In the genomic region with DNA sequence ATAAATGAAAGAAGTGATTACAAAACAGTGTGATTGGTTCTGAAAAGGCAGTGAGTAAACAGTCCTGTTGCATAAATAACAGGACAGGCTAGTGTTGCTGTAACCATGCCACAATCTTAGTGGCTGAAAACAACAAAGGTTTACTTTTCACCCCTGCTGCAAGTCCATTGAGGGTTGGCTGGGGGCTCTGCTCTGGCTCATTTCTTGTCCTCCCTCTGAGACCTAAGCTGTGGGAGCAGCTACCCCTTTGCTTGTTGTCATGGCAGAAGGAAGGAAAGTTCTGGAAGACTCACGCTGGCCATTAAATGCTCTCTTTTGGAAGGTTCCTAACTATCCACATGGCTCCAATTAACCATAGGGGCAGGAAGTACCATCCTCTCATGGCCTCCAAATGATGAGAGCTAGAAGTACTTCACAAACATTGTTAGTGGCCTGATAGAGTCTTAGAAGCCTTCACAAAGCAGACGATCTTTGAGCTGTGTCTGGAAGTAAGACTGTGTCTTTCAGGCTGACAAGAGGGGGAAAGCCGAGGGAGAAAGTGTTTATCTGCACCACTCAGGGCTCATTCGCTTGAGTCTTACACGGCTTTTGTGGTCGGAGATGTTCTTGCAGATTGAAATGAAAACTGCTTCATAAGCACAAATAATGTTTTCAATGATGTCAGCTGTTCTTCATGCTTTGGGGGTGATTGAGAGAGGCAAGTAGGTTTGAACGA, we compare ENCODE assay signal across 15 cellular contexts. TPM values are rescaled to one million over a fixed set of nuclear protein-coding genes. Genes with fewer than 3 reads are reported as not detected.
DNase-seq lines count a peak whose midpoint lies in the region; ATAC-seq and TF ChIP-seq lines count a peak whose summit lies in the region.
"Had no signal": no experiment of that assay in that cellular context is flagged by ENCODE, and none has a peak within 500 bp of the region (broad histone marks: within the 10 kb centered on the region; RNA-seq: fewer than 3 reads in every experiment).

No MANE protein-coding gene starts in this region.

- H3K27me3 Mint-ChIP-seq in activated naive CD4-positive, alpha-beta T cell treated with anti-CD3 and anti-CD28 coated beads, Interleukin-2, amount 10 ng/mL, durations not matched to agents 7 days and 5 days = no peaks in the 10 kb centered on the region
- peaks cover 13% of the 10 kb centered on the region for H3K27me3 Mint-ChIP-seq in endodermal cell (ENCODE audit: insufficient read depth)
- H3K27me3 Mint-ChIP-seq in stimulated activated naive B cell treated with anti-CD40 and anti-IgM and Interleukin-4, amounts not matched to agents 10 μg/mL and 1 μg/mL and 100 μg/mL, for 72 hours = no peaks in the 10 kb centered on the region

- H3K9me3 ChIP-seq in Peyer's patch = no peaks in the 10 kb centered on the region
- no peaks in the 10 kb centered on the region for H3K9me3 ChIP-seq in endodermal cell (ENCODE audit: control insufficient read depth, low read length)
- H3K9me3 ChIP-seq: BE2C, upper lobe of right lung had no signal

- H3K4me3 ChIP-seq in Peyer's patch (no peak overlapping the region), endodermal cell (ENCODE audit: low read length) (no peak overlapping the region)
- H3K4me3 ChIP-seq: lung, upper lobe of right lung had no signal

- H3K4me1 ChIP-seq in Peyer's patch = peaks cover 0 to 22% (median 5%) of the 10 kb centered on the region in 4 donors
- H3K4me1 ChIP-seq in endodermal cell (ENCODE audit: control insufficient read depth, insufficient read depth, low read length) = no peaks in the 10 kb centered on the region

- H3K27ac ChIP-seq in Peyer's patch (peak overlapping the region in 3 of 4 donors; percentile 34 to 67 (median 36)), endodermal cell (ENCODE audit: low read depth, low read length) (no peak overlapping the region)
- H3K27ac ChIP-seq: RWPE1, upper lobe of right lung had no signal

- H3K27me3 ChIP-seq in Peyer's patch (no peaks in the 10 kb centered on the region), endodermal cell (ENCODE audit: control insufficient read depth, insufficient read depth, low read length, poor library complexity, severe bottlenecking) (no peaks in the 10 kb centered on the region)
- H3K27me3 ChIP-seq: BE2C, upper lobe of right lung had no signal

- no peak for TF ChIP-seq POLR2A in Peyer's patch (IDR thresholded peaks at IDR 0.05)

- DNase-seq in activated naive CD4-positive, alpha-beta T cell treated with anti-CD3 and anti-CD28 coated beads, Interleukin-2, amount 10 ng/mL, durations not matched to agents 7 days and 5 days = no peak
- DNase-seq in activated naive CD4-positive, alpha-beta T cell treated with Interleukin-2 at 50 U/mL for 16 hours = no peak
- DNase-seq in Peyer's patch (no peak), endodermal cell (peak; percentile 25), GF-D8 (lab: John Stamatoyannopoulos, UW) (no peak), A172 (ENCODE audit: low spot score) (no peak)
- no peak for DNase-seq in stimulated activated naive B cell treated with anti-CD40 and anti-IgM and Interleukin-4, amounts not matched to agents 10 μg/mL and 1 μg/mL and 100 μg/mL, for 72 hours
- DNase-seq: BE2C, NCI-H1417 treated with DMSO at 0.1 percent for 48 hours, NCI-H526, upper lobe of right lung had no signal

- CTCF ChIA-PET in activated naive CD4-positive, alpha-beta T cell treated with anti-CD3 and anti-CD28 coated beads, Interleukin-2, amount 10 ng/mL, durations not matched to agents 7 days and 5 days (lab: Charles Lee) = interaction anchor here (1.2 to 1.3 kb wide), 2 partner anchors 41 to 46 kb away, joined by 3 to 6 read pairs; no protein-coding TSS in a partner anchor

- TF ChIP-seq CTCF in Peyer's patch (IDR thresholded peaks at IDR 0.05) (no peak), endodermal cell (conservative IDR thresholded peaks at IDR 0.05) (no peak)

- no peaks in the 10 kb centered on the region for H3K9me3 Mint-ChIP-seq in activated naive CD4-positive, alpha-beta T cell treated with anti-CD3 and anti-CD28 coated beads, Interleukin-2, amount 10 ng/mL, durations not matched to agents 7 days and 5 days
- no peaks in the 10 kb centered on the region for H3K9me3 Mint-ChIP-seq in endodermal cell
- H3K9me3 Mint-ChIP-seq in stimulated activated naive B cell treated with anti-CD40 and anti-IgM and Interleukin-4, amounts not matched to agents 10 μg/mL and 1 μg/mL and 100 μg/mL, for 72 hours = no peaks in the 10 kb centered on the region

- peaks cover 71% of the 10 kb centered on the region for H3K36me3 Mint-ChIP-seq in activated naive CD4-positive, alpha-beta T cell treated with anti-CD3 and anti-CD28 coated beads, Interleukin-2, amount 10 ng/mL, durations not matched to agents 7 days and 5 days
- H3K36me3 Mint-ChIP-seq in endodermal cell (ENCODE audit: low read depth) = no peaks in the 10 kb centered on the region
- peaks cover 32 to 61% of the 10 kb centered on the region in 2 donors for H3K36me3 Mint-ChIP-seq in stimulated activated naive B cell treated with anti-CD40 and anti-IgM and Interleukin-4, amounts not matched to agents 10 μg/mL and 1 μg/mL and 100 μg/mL, for 72 hours

- peak overlapping the region; percentile 47 for H3K27ac Mint-ChIP-seq in activated naive CD4-positive, alpha-beta T cell treated with anti-CD3 and anti-CD28 coated beads, Interleukin-2, amount 10 ng/mL, durations not matched to agents 7 days and 5 days
- H3K27ac Mint-ChIP-seq in endodermal cell = no peak overlapping the region
- peak overlapping the region; percentile 57 for H3K27ac Mint-ChIP-seq in stimulated activated naive B cell treated with anti-CD40 and anti-IgM and Interleukin-4, amounts not matched to agents 10 μg/mL and 1 μg/mL and 100 μg/mL, for 72 hours

- ATAC-seq in stimulated activated naive B cell treated with anti-CD40 and anti-IgM and Interleukin-4, amounts not matched to agents 10 μg/mL and 1 μg/mL and 100 μg/mL, for 72 hours (replicated peaks) = no peak
- ATAC-seq in HG02870 (IDR thresholded peaks at IDR 0.05; ENCODE audit: unreplicated experiment) = no peak
- ATAC-seq: upper lobe of right lung had no signal

- peaks cover 78% of the 10 kb centered on the region for H3K4me1 Mint-ChIP-seq in activated naive CD4-positive, alpha-beta T cell treated with anti-CD3 and anti-CD28 coated beads, Interleukin-2, amount 10 ng/mL, durations not matched to agents 7 days and 5 days
- peaks cover 11% of the 10 kb centered on the region for H3K4me1 Mint-ChIP-seq in endodermal cell
- H3K4me1 Mint-ChIP-seq in stimulated activated naive B cell treated with anti-CD40 and anti-IgM and Interleukin-4, amounts not matched to agents 10 μg/mL and 1 μg/mL and 100 μg/mL, for 72 hours = peaks cover 57 to 99% of the 10 kb centered on the region in 2 donors

- 67 to 86% methylated on average over 2 to 7 of the region's 7 CpGs for WGBS in endodermal cell (ENCODE audit: insufficient coverage in 1 of 2, insufficient read length in 1 of 2), 2 experiments

- H3K4me3 Mint-ChIP-seq in activated naive CD4-positive, alpha-beta T cell treated with anti-CD3 and anti-CD28 coated beads, Interleukin-2, amount 10 ng/mL, durations not matched to agents 7 days and 5 days = no peak overlapping the region
- no peak overlapping the region for H3K4me3 Mint-ChIP-seq in endodermal cell
- no peak overlapping the region for H3K4me3 Mint-ChIP-seq in stimulated activated naive B cell treated with anti-CD40 and anti-IgM and Interleukin-4, amounts not matched to agents 10 μg/mL and 1 μg/mL and 100 μg/mL, for 72 hours

- H3K9ac ChIP-seq in endodermal cell (ENCODE audit: extremely low read depth, low read length, poor library complexity, severe bottlenecking) = no peak overlapping the region

- H3K36me3 ChIP-seq in Peyer's patch = no peaks in the 10 kb centered on the region
- no peaks in the 10 kb centered on the region for H3K36me3 ChIP-seq in endodermal cell (ENCODE audit: control insufficient read depth, insufficient read depth, low read length)
- H3K36me3 ChIP-seq: BE2C, upper lobe of right lung had no signal

RNA-seq across cellular contexts. Expression of a gene that starts 11.9 kb away (rescaled TPM):
- total RNA-seq in Peyer's patch = 10 to 100 TPM in 3 of 4 donors, 1 to 10 TPM in 1; 6.7 to 95.7 (median 11.5) TPM
- under 1 TPM; 0.11 to 0.29 TPM for total RNA-seq in endodermal cell
- 0.61 TPM for polyA plus RNA-seq in endodermal cell (2013, experiment 1 of 2)
- 0.37 TPM for polyA plus RNA-seq in endodermal cell (2013, experiment 2 of 2)
- 0.29 and 0.36 TPM in 2 replicates for total RNA-seq in A172 (2014; rRNA removed; shearing (Covaris generic))
- total RNA-seq: osteocyte had no signal
